ENCODE assay signal across 9 cellular contexts in genomic region chr7:49773082-49773938, GRCh38. TPM values are rescaled to one million over a fixed set of nuclear protein-coding genes. Genes with fewer than 3 reads are reported as not detected.
DNase-seq lines count a peak whose midpoint lies in the region; ATAC-seq lines count a peak whose summit lies in the region.
"Had no signal": no experiment of that assay in that cellular context is flagged by ENCODE, and none has a peak within 500 bp of the region (broad histone marks: within the 10 kb centered on the region; RNA-seq: fewer than 3 reads in every experiment).

Gene VWC2 (plus strand): TSS chr7:49773638. CDS start chr7:49775436, 1,798 bp downstream.

- H3K4me1 ChIP-seq in iPS-18a (ENCODE audit: control insufficient read depth, low read depth, low read length) = peaks cover 8% of the 10 kb centered on the region

- peak; percentile 17 for ATAC-seq in GM18868 (IDR thresholded peaks at IDR 0.05; ENCODE audit: unreplicated experiment)
- no peak for ATAC-seq in activated T-helper 17 cell treated with anti-CD3 and anti-CD28 coated beads, Interleukin-2, amount 50 U/mL, for 72 hours (replicated peaks)
- ATAC-seq in GM18498 (IDR thresholded peaks at IDR 0.05; ENCODE audit: unreplicated experiment) = no peak

- H3K9me3 Mint-ChIP-seq in activated T-helper 17 cell treated with anti-CD3 and anti-CD28 coated beads, Interleukin-2, amount 50 U/mL, for 72 hours = no peaks in the 10 kb centered on the region

- peaks cover 64% of the 10 kb centered on the region for H3K27me3 ChIP-seq in iPS-18a (ENCODE audit: control insufficient read depth, insufficient read depth, low read length)

- H3K27me3 Mint-ChIP-seq in activated T-helper 17 cell treated with anti-CD3 and anti-CD28 coated beads, Interleukin-2, amount 50 U/mL, for 72 hours = peaks cover 46% of the 10 kb centered on the region

- H3K36me3 ChIP-seq in iPS-18a (ENCODE audit: control insufficient read depth, low read depth, low read length) = no peaks in the 10 kb centered on the region

- no peak for DNase-seq in NCI-H146 treated with DMSO at 0.1 percent for 48 hours (lab: John Stamatoyannopoulos, UW; ENCODE audit: unreplicated experiment)
- no peak for DNase-seq in SW 1271 (lab: John Stamatoyannopoulos, UW)
- no peak for DNase-seq in T-helper 1 cell

- H3K4me3 ChIP-seq in iPS-18a (ENCODE audit: low read length) (peak within 1 kb of the TSS; percentile 61), skin epidermis (peak within 1 kb of the TSS; percentile 6 to 49 (median 26))

- H3K27ac ChIP-seq in iPS-18a (ENCODE audit: low read length) (no peak within 1 kb of the TSS), skin epidermis (peak within 1 kb of the TSS in 4 of 21 experiments; percentile 4 to 39 (median 14))
- H3K27ac ChIP-seq: epithelial cell of prostate had no signal

- no peaks in the 10 kb centered on the region for H3K9me3 ChIP-seq in iPS-18a (ENCODE audit: control insufficient read depth, low read depth, low read length)

- H3K27ac Mint-ChIP-seq in activated T-helper 17 cell treated with anti-CD3 and anti-CD28 coated beads, Interleukin-2, amount 50 U/mL, for 72 hours = no peak within 1 kb of the TSS

- H3K36me3 Mint-ChIP-seq in activated T-helper 17 cell treated with anti-CD3 and anti-CD28 coated beads, Interleukin-2, amount 50 U/mL, for 72 hours (ENCODE audit: low read depth) = no peaks in the 10 kb centered on the region

- H3K9ac ChIP-seq in iPS-18a (ENCODE audit: low read length) = no peak within 1 kb of the TSS

- peak within 1 kb of the TSS; percentile 34 for H3K4me3 Mint-ChIP-seq in activated T-helper 17 cell treated with anti-CD3 and anti-CD28 coated beads, Interleukin-2, amount 50 U/mL, for 72 hours

- peaks cover 4% of the 10 kb centered on the region for H3K4me1 Mint-ChIP-seq in activated T-helper 17 cell treated with anti-CD3 and anti-CD28 coated beads, Interleukin-2, amount 50 U/mL, for 72 hours

RNA-seq across cellular contexts. Expression of gene VWC2, which starts in this region (rescaled TPM):
- not detected for total RNA-seq in activated T-helper 17 cell treated with anti-CD3 and anti-CD28 coated beads, Interleukin-2, amount 50 U/mL, for 72 hours
